Comparison of ENCODE assay signal across 23 cellular contexts in genomic region chr6:29797966-29798365, GRCh38. TPM values are rescaled to one million over a fixed set of nuclear protein-coding genes. Genes with fewer than 3 reads are reported as not detected.
DNase-seq lines count a peak whose midpoint lies in the region; ATAC-seq, FAIRE-seq and TF ChIP-seq lines count a peak whose summit lies in the region.
"Had no signal": no experiment of that assay in that cellular context is flagged by ENCODE, and none has a peak within 500 bp of the region (broad histone marks: within the 10 kb centered on the region; RNA-seq: fewer than 3 reads in every experiment).

No MANE protein-coding gene starts in this region.

- H3K36me3 Mint-ChIP-seq in MCF 10A (ENCODE audit: insufficient read depth, unreplicated experiment), result no peaks in the 10 kb centered on the region

- H4K20me1 ChIP-seq in mammary epithelial cell (ENCODE audit: insufficient read depth, low read length) (no peaks in the 10 kb centered on the region), keratinocyte (ENCODE audit: control insufficient read depth, extremely low read depth, insufficient read depth, low read length) (no peaks in the 10 kb centered on the region)

- dilution Hi-C loops in mammary epithelial cell (cut with HindIII; ENCODE audit: low sequenced_read_pairs) (loop anchor here (5.0 kb wide), 1 partner anchor 154 kb away; no protein-coding TSS in a partner anchor), keratinocyte (cut with MboI; ENCODE audit: extremely low pct_ligation_motif_present, low sequenced_read_pairs) (no loop called here)

- H3K4me1 Mint-ChIP-seq in MCF 10A (ENCODE audit: insufficient read depth, unreplicated experiment), result peaks cover 9% of the 10 kb centered on the region
- H3K4me1 Mint-ChIP-seq: GM23338 had no signal

- POLR2A ChIA-PET in MCF 10A (lab: Yijun Ruan, JAX), result interaction anchor here (0.6 to 2.0 kb wide), 8 partner anchors 11 to 277 kb away, joined by 3 to 8 read pairs (median 4); partner anchors contain the start of gene RNF39
- POLR2A ChIA-PET in HEK293T (lab: Yijun Ruan, JAX), result no interaction called here

- no peaks in the 10 kb centered on the region for H3K9me3 Mint-ChIP-seq in MCF 10A (ENCODE audit: unreplicated experiment)
- H3K9me3 Mint-ChIP-seq: CD4-positive, alpha-beta T cell; GM23338 had no signal

- no peak overlapping the region for H3K27ac Mint-ChIP-seq in MCF 10A (ENCODE audit: low read depth, unreplicated experiment)
- H3K27ac Mint-ChIP-seq: CD4-positive, alpha-beta T cell; GM23338 had no signal

- H3K9me3 ChIP-seq in mammary epithelial cell (replicated peaks; ENCODE audit: insufficient read depth, low read length) (peaks cover 2% of the 10 kb centered on the region), WERI-Rb-1 (ENCODE audit: severe bottlenecking) (no peaks in the 10 kb centered on the region), keratinocyte (ENCODE audit: control insufficient read depth, low read depth, low read length) (no peaks in the 10 kb centered on the region)
- H3K9me3 ChIP-seq: A549, Caco-2 had no signal

- no peak for ATAC-seq in sciatic nerve
- ATAC-seq: GM23338, HCT116 had no signal

- in situ Hi-C loops in mammary epithelial cell (cut with MboI; ENCODE audit: low sequenced_read_pairs in 2 of 2), result no loop called here

- no peak overlapping the region for H3K4me3 ChIP-seq in mammary epithelial cell (replicated peaks in 1 of 3; ENCODE audit: insufficient read depth in 1 of 3, low read depth in 2 of 3, low read length in 3 of 3)
- H3K4me3 ChIP-seq in WERI-Rb-1 (ENCODE audit: low read depth, low read length), result no peak overlapping the region
- H3K4me3 ChIP-seq in keratinocyte (ENCODE audit: control insufficient read depth in 2 of 3, extremely low read depth in 1 of 3, insufficient read depth in 2 of 3, low read depth in 1 of 3, low read length in 3 of 3), result no peak overlapping the region
- H3K4me3 ChIP-seq: A549, GM23338 had no signal

- H3K9me1 ChIP-seq in keratinocyte (ENCODE audit: control insufficient read depth, extremely low read depth, insufficient read depth, low read length), result no peaks in the 10 kb centered on the region

- intact Hi-C loops in mammary epithelial cell (cut with micrococcal nuclease) (loop anchor here (2.0 kb wide), 2 partner anchors 29 to 37 kb away; partner anchors contain the start of gene HLA-G), MCF 10A (cut with micrococcal nuclease) (no loop called here), sciatic nerve (cut with DNase I) (no loop called here)

- FAIRE-seq in keratinocyte (lab: Jason Lieb, UNC), result peak; percentile 74
- FAIRE-seq: A549, GM12892, GM18507, H54 had no signal

- TF ChIP-seq CTCF in mammary epithelial cell (conservative IDR thresholded peaks at IDR 0.05 in 1 of 2, IDR thresholded peaks at IDR 0.05 in 1 of 2; ENCODE audit: extremely low read depth in 1 of 2, insufficient read depth in 1 of 2, low read depth in 1 of 2, low read length in 2 of 2), result no peak
- TF ChIP-seq CTCF in MCF 10A (IDR thresholded peaks at IDR 0.05; ENCODE audit: unreplicated experiment), result no peak
- TF ChIP-seq CTCF in WERI-Rb-1 (IDR thresholded peaks at IDR 0.05; ENCODE audit: low read depth, low read length), result no peak
- no peak for TF ChIP-seq CTCF in keratinocyte (optimal IDR thresholded peaks at IDR 0.05 in 1 of 3, IDR thresholded peaks at IDR 0.05 in 1 of 3, conservative IDR thresholded peaks at IDR 0.05 in 1 of 3; ENCODE audit: extremely low read depth in 1 of 3, insufficient read depth in 2 of 3, low read length in 3 of 3)

- WGBS in mammary epithelial cell (ENCODE audit: low coverage, missing lambda C conversion rate), result 89% methylated on average over 5 of the region's 5 CpGs

- H3K27me3 Mint-ChIP-seq in MCF 10A (ENCODE audit: insufficient read depth, unreplicated experiment), result no peaks in the 10 kb centered on the region

- H3K4me2 ChIP-seq in mammary epithelial cell (ENCODE audit: insufficient read depth, low read depth, low read length) (no peak overlapping the region), keratinocyte (ENCODE audit: control insufficient read depth, extremely low read depth, insufficient read depth, low read depth, low read length) (no peak overlapping the region)
- H3K4me2 ChIP-seq: A549, GM23338 had no signal

- H3K27me3 ChIP-seq in mammary epithelial cell (ENCODE audit: insufficient read depth, low read length) (no peaks in the 10 kb centered on the region), WERI-Rb-1 (ENCODE audit: insufficient read depth, low read depth, severe bottlenecking) (no peaks in the 10 kb centered on the region), keratinocyte (ENCODE audit: control insufficient read depth, extremely low read depth, insufficient read depth, low read length) (no peaks in the 10 kb centered on the region)

- BruUV-seq in mammary epithelial cell (replicated peaks; lab: Mats Ljungman, UMichigan) (no TSS peak), MCF 10A (replicated peaks; lab: Mats Ljungman, UMichigan) (no TSS peak)

- DNase-seq in mammary epithelial cell (no peak), MCF 10A (ENCODE audit: unreplicated experiment) (no peak), WERI-Rb-1 (peak; percentile 79), keratinocyte (ENCODE audit: low read depth, low spot score) (no peak), HEK293T (ENCODE audit: extremely low spot score) (no peak), sciatic nerve (ENCODE audit: low spot score) (no peak)
- DNase-seq in activated effector memory CD4-positive, alpha-beta T cell treated with Interleukin-2 at 50 U/mL for 16 hours, result no peak
- DNase-seq: AML-193; Caco-2; CD4-positive, alpha-beta T cell; DMS153; DMS79; GDM1 had no signal

- no peaks in the 10 kb centered on the region for H3K36me3 ChIP-seq in mammary epithelial cell (ENCODE audit: insufficient read depth, low read length)
- H3K36me3 ChIP-seq in WERI-Rb-1, result no peaks in the 10 kb centered on the region
- H3K36me3 ChIP-seq in keratinocyte (ENCODE audit: control insufficient read depth in 2 of 2, extremely low read depth in 1 of 2, insufficient read depth in 2 of 2, low read length in 2 of 2), result peaks cover 0 to 2% of the 10 kb centered on the region in 2 experiments

- H3K27ac ChIP-seq in mammary epithelial cell (ENCODE audit: insufficient read depth, low read depth, low read length) (peak overlapping the region; percentile 80), WERI-Rb-1 (peak overlapping the region; percentile 52), keratinocyte (ENCODE audit: control insufficient read depth, insufficient read depth, low read length) (peak overlapping the region; percentile 79)
- H3K27ac ChIP-seq: 22Rv1, A549, C4-2B had no signal

- peaks cover 12% of the 10 kb centered on the region for H3K4me1 ChIP-seq in mammary epithelial cell (ENCODE audit: insufficient read depth, low read length)
- H3K4me1 ChIP-seq in keratinocyte (ENCODE audit: control insufficient read depth, extremely low read depth, insufficient read depth, low read length), result peaks cover 17% of the 10 kb centered on the region
- H3K4me1 ChIP-seq: A549, Caco-2 had no signal

- no peak overlapping the region for H3K4me3 Mint-ChIP-seq in MCF 10A (ENCODE audit: unreplicated experiment)
- H3K4me3 Mint-ChIP-seq: CD4-positive, alpha-beta T cell; GM23338 had no signal

- peaks cover 3% of the 10 kb centered on the region for H3K79me2 ChIP-seq in mammary epithelial cell (ENCODE audit: insufficient read depth, low read length)
- H3K79me2 ChIP-seq in keratinocyte (ENCODE audit: control insufficient read depth, insufficient read depth, low read length), result no peaks in the 10 kb centered on the region

- H2AFZ ChIP-seq in mammary epithelial cell (ENCODE audit: low read depth, low read length) (no peak overlapping the region), keratinocyte (ENCODE audit: control insufficient read depth, low read length) (no peak overlapping the region)
- H2AFZ ChIP-seq: GM23338 had no signal

- H3K9ac ChIP-seq in mammary epithelial cell (ENCODE audit: insufficient read depth, low read length), result no peak overlapping the region
- no peak overlapping the region for H3K9ac ChIP-seq in keratinocyte (ENCODE audit: control insufficient read depth, extremely low read depth, insufficient read depth, low read length)

- CTCF ChIA-PET in mammary epithelial cell (lab: Charles Lee; ENCODE audit: low non-redundant PET), result no interaction called here
- CTCF ChIA-PET in MCF 10A (lab: Yijun Ruan, JAX), result interaction anchor here (0.6 to 1.3 kb wide), 8 partner anchors 15 to 885 kb away, joined by 3 to 4 read pairs (median 3); no protein-coding TSS in a partner anchor
- CTCF ChIA-PET in HEK293T (lab: Yijun Ruan, JAX), result interaction anchor here (0.7 kb wide), 1 partner anchor 153 kb away, joined by 3 read pairs; no protein-coding TSS in a partner anchor

TF ChIP-seq in HEK293T, 16 proteins besides CTCF, POLR2A, EP300 and RAD21:
- no peak for TF ChIP-seq TARDBP (IDR thresholded peaks at IDR 0.05)
- TF ChIP-seq PKNOX1 (IDR thresholded peaks at IDR 0.05), result no peak
- TF ChIP-seq FOXM1 (IDR thresholded peaks at IDR 0.05; ENCODE audit: borderline replicate concordance), result no peak
- no peak for TF ChIP-seq ARNT (IDR thresholded peaks at IDR 0.05)
- no peak for TF ChIP-seq HDGF (IDR thresholded peaks at IDR 0.05; ENCODE audit: borderline replicate concordance)
- TF ChIP-seq SP1 (IDR thresholded peaks at IDR 0.05), result no peak
- TF ChIP-seq ZNF384 (IDR thresholded peaks at IDR 0.05), result no peak

RNA-seq across cellular contexts. Expression of gene HLA-G, which starts 29.7 kb away (rescaled TPM):
- total RNA-seq in mammary epithelial cell (under 1 TPM in 1 of 2 donors, not detected in 1; 0.33 TPM), MCF 10A (2022) (not detected in 2 replicates), sciatic nerve (1.2 TPM)
- polyA plus RNA-seq in mammary epithelial cell (2.7 TPM), keratinocyte (0.84 to 1.9 TPM (median 0.89 TPM) in 3 replicates)
- polyA minus RNA-seq in mammary epithelial cell (not detected), keratinocyte (0.10 to 1.7 TPM in 2 of 3 replicates, not detected in the other)
- polyA plus RNA-seq in keratinocyte (2011; ENCODE audit: low read depth), result 9.7 TPM
- polyA plus RNA-seq in keratinocyte (2011; cell fraction: cytosol; rRNA removed), result 0.65 and 0.68 TPM in 2 replicates
- polyA plus RNA-seq in keratinocyte (2011; cell fraction: nucleus; rRNA removed), result 2.3 and 3.8 TPM in 2 replicates
- 1.0 and 10.0 TPM in 2 replicates for polyA plus RNA-seq in keratinocyte (2012; ENCODE audit: low replicate concordance)
- polyA minus RNA-seq in keratinocyte (2011; cell fraction: cytosol; rRNA and poly(A)+ RNA removed), result not detected
- polyA minus RNA-seq in keratinocyte (2011; cell fraction: nucleus; rRNA and poly(A)+ RNA removed), result 0.70 and 0.74 TPM in 2 replicates
- total RNA-seq: Caco-2, Daoy had no signal
- polyA plus RNA-seq: BJ had no signal
